In the genomic region with DNA sequence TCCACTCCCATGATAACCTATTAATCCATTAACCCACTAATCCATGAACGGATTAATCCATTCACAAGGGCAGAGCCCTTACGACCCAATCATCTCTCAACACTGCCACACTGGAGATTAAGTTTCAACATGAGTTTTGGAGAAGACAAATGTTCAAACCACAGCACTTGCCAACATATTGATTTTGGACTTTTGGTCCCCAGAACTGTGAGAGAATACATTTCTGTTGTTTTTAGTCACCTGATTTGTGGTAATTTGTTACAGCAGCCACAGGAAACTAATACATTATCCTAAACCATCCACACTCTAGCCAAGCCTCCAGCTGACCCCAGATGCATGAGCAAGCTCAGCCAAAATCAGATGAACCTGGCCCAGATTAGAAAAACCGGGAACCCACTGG, we compare ENCODE assay signal across 23 cellular contexts.
"Had no signal": no experiment of that assay in that cellular context is flagged by ENCODE, and none has a peak within 500 bp of the region (broad histone marks: within the 10 kb centered on the region; RNA-seq: fewer than 3 reads in every experiment).

No MANE protein-coding gene starts in this region.

- H2AFZ ChIP-seq: neural progenitor cell had no signal

- H3K4me2 ChIP-seq: neural progenitor cell had no signal

- H3K9me3 ChIP-seq: heart left ventricle, lower lobe of right lung, pancreas, spleen, tibial nerve had no signal

- ATAC-seq: natural killer cell treated with Interleukin-12 subunit alpha and Interleukin-12 subunit beta and Interleukin-15 and Interleukin-18, amount 100 ng/mL, for 72 hours; pancreas; sciatic nerve; stimulated activated memory B cell treated with anti-CD40 and anti-IgM and Interleukin-4, amounts not matched to agents 10 μg/mL and 1 μg/mL and 100 μg/mL, for 72 hours had no signal

- DNase-seq: cerebellar nuclear complex; effector CD4-positive, alpha-beta T cell; endodermal cell; foreskin melanocyte; hippocampal formation; kidney glomerular epithelial cell; lower lobe of right lung; mesenchymal stem cell; midbrain; nucleus accumbens; pancreas; spleen; stimulated activated CD4-positive, alpha-beta T cell treated with anti-CD3 and anti-CD28 coated beads, Interleukin-15, amount 100 ng/mL, for 24 hours; stimulated activated CD4-positive, alpha-beta T cell treated with anti-CD3 and anti-CD28 coated beads, Interleukin-1b, Interleukin-23, amount 100 ng/mL, for 48 hours; stimulated activated CD4-positive, alpha-beta T cell treated with anti-CD3 and anti-CD28 coated beads, Interleukin-4, amount 100 ng/mL, for 24 hours had no signal

- H3K36me3 ChIP-seq: neural progenitor cell had no signal

- H3K27me3 ChIP-seq: heart left ventricle, neural progenitor cell, pancreas, spleen, tibial nerve had no signal

- H3K9ac ChIP-seq: neural progenitor cell had no signal

- H3K4me1 ChIP-seq: neural progenitor cell had no signal

- H3K4me3 ChIP-seq: coronary artery, heart left ventricle, lower lobe of right lung, neural progenitor cell, pancreas, spleen, tibial nerve had no signal

- FAIRE-seq: islet of Langerhans, pancreas had no signal

- H3K27ac ChIP-seq: coronary artery, lower lobe of right lung, neural progenitor cell, pancreas, tibial nerve had no signal
